11 cellular contexts compared by ENCODE assay signal in the genomic region with DNA sequence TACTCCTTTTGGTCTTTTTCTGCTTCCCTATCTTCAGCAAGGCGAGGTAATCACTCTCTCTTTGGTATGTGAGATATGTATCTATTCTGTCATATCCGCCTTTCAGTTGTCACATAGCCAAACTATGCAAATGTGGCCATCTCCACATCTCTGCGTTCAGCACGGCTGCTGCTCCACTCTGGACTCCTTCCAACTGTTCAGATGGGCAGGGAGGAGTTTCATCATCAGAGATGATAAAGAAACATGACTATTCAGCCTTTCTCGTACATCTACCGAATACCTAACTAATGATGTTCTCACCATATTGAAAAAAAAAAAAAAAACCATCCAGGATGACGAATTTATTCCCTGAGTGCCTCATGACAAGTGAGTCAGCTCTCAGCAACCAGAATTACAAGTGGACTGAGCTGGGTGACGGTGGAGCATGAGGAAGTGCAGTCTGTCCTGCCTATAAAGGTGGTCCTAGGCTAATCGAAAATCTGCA.
DNase-seq lines count a peak whose midpoint lies in the region; ATAC-seq and TF ChIP-seq lines count a peak whose summit lies in the region.
"Had no signal": no experiment of that assay in that cellular context is flagged by ENCODE, and none has a peak within 500 bp of the region (broad histone marks: within the 10 kb centered on the region; RNA-seq: fewer than 3 reads in every experiment).

No MANE protein-coding gene starts in this region.

- no peak overlapping the region for H2AFZ ChIP-seq in GM23338

- CTCF ChIA-PET in MCF 10A (lab: Yijun Ruan, JAX): no interaction called here

- peak; percentile 84 for DNase-seq in MCF 10A (ENCODE audit: unreplicated experiment)
- no peak for DNase-seq in breast epithelium (ENCODE audit: low spot score in 2 of 2)
- peak; percentile 50 to 76 for DNase-seq in SW 1271 (lab: John Stamatoyannopoulos, UW)
- DNase-seq in fibroblast of the aortic adventitia (ENCODE audit: low read depth): peak; percentile 70
- no peak for DNase-seq in upper lobe of left lung
- DNase-seq in GM23338 (ENCODE audit: low spot score): no peak
- DNase-seq: activated CD8-positive, alpha-beta memory T cell treated with anti-CD3 and anti-CD28 coated beads, Interleukin-2, amount 50 U/mL, for 4 hours; natural killer cell had no signal

- H3K4me3 ChIP-seq in breast epithelium: no peak overlapping the region
- H3K4me3 ChIP-seq in fibroblast of the aortic adventitia (ENCODE audit: low read depth, low read length): no peak overlapping the region
- no peak overlapping the region for H3K4me3 ChIP-seq in upper lobe of left lung
- no peak overlapping the region for H3K4me3 ChIP-seq in GM23338

- H3F3A ChIP-seq in GM23338 (replicated peaks; ENCODE audit: low read depth): no peaks in the 10 kb centered on the region

- peak; percentile 60 to 65 for ATAC-seq in upper lobe of left lung (ENCODE audit: low FRiP score in 2 of 2)
- no peak for ATAC-seq in GM21619 (IDR thresholded peaks at IDR 0.05; ENCODE audit: unreplicated experiment)
- no peak for ATAC-seq in GM23338
- no peak for ATAC-seq in GM21447 (IDR thresholded peaks at IDR 0.05; ENCODE audit: unreplicated experiment)
- ATAC-seq: natural killer cell had no signal

- H3K4me3 Mint-ChIP-seq in MCF 10A (ENCODE audit: unreplicated experiment) (no peak overlapping the region), GM23338 (no peak overlapping the region)
- H3K4me3 Mint-ChIP-seq: natural killer cell had no signal

- no peaks in the 10 kb centered on the region for H4K20me1 ChIP-seq in GM23338 (replicated peaks; ENCODE audit: insufficient read depth)

- H3K27me3 Mint-ChIP-seq in MCF 10A (ENCODE audit: insufficient read depth, unreplicated experiment) (no peaks in the 10 kb centered on the region), GM23338 (ENCODE audit: insufficient read depth, low read depth, poor library complexity) (peaks cover 4% of the 10 kb centered on the region)

- 51 to 53% methylated on average over 9 of the region's 9 CpGs for whole genome bisulfite sequencing in upper lobe of left lung, 2 donors

- no peaks in the 10 kb centered on the region for H3K36me3 ChIP-seq in breast epithelium
- no peaks in the 10 kb centered on the region for H3K36me3 ChIP-seq in upper lobe of left lung
- no peaks in the 10 kb centered on the region for H3K36me3 ChIP-seq in GM23338 (ENCODE audit: insufficient read depth)

- BruUV-seq in MCF 10A (replicated peaks; lab: Mats Ljungman, UMichigan): no TSS peak

- intact Hi-C loops in MCF 10A (cut with micrococcal nuclease) (no loop called here), breast epithelium (cut with DNase I; ENCODE audit: low total_unique reads) (no loop called here)

- peaks cover 21% of the 10 kb centered on the region for H3K9me3 Mint-ChIP-seq in MCF 10A (ENCODE audit: unreplicated experiment)
- peaks cover 3% of the 10 kb centered on the region; the same call in 1 of the 3 replicates for H3K9me3 Mint-ChIP-seq in GM23338

- POLR2A ChIA-PET in MCF 10A (lab: Yijun Ruan, JAX): interaction anchor here (0.8 kb wide), 1 partner anchor 9 kb away, joined by 3 read pairs; no protein-coding TSS in a partner anchor

- H3K36me3 Mint-ChIP-seq in MCF 10A (ENCODE audit: insufficient read depth, unreplicated experiment): no peaks in the 10 kb centered on the region
- H3K36me3 Mint-ChIP-seq in GM23338 (ENCODE audit: low read depth): no peaks in the 10 kb centered on the region
- H3K36me3 Mint-ChIP-seq: natural killer cell had no signal

- H3K9me3 ChIP-seq in breast epithelium: no peaks in the 10 kb centered on the region
- H3K9me3 ChIP-seq in upper lobe of left lung: no peaks in the 10 kb centered on the region

- no peak for TF ChIP-seq CTCF in MCF 10A (IDR thresholded peaks at IDR 0.05; ENCODE audit: unreplicated experiment)
- no peak for TF ChIP-seq CTCF in breast epithelium (IDR thresholded peaks at IDR 0.05)
- TF ChIP-seq CTCF in fibroblast of the aortic adventitia (IDR thresholded peaks at IDR 0.05; ENCODE audit: insufficient read depth, low read length): no peak
- no peak for TF ChIP-seq CTCF in upper lobe of left lung (IDR thresholded peaks at IDR 0.05)
- TF ChIP-seq CTCF in GM23338 (conservative IDR thresholded peaks at IDR 0.05; ENCODE audit: low read depth in 2 of 2): no peak

- H3K9me2 ChIP-seq in GM23338 (ENCODE audit: insufficient read depth): no peaks in the 10 kb centered on the region

- H3K4me1 Mint-ChIP-seq in MCF 10A (ENCODE audit: insufficient read depth, unreplicated experiment): peaks cover 6% of the 10 kb centered on the region
- H3K4me1 Mint-ChIP-seq in GM23338: peaks cover 10% of the 10 kb centered on the region; the same call in 2 of the 3 replicates
- H3K4me1 Mint-ChIP-seq: natural killer cell had no signal

- no peak overlapping the region for H3K27ac ChIP-seq in breast epithelium
- no peak overlapping the region for H3K27ac ChIP-seq in upper lobe of left lung
- H3K27ac ChIP-seq in GM23338 (ENCODE audit: low read depth): no peak overlapping the region
- H3K27ac ChIP-seq: C4-2B had no signal

- H3K27ac Mint-ChIP-seq in MCF 10A (ENCODE audit: low read depth, unreplicated experiment): peak overlapping the region; percentile 20
- no peak overlapping the region for H3K27ac Mint-ChIP-seq in GM23338
- H3K27ac Mint-ChIP-seq: natural killer cell had no signal

- H3K79me2 ChIP-seq in GM23338 (replicated peaks; ENCODE audit: insufficient read depth): no peaks in the 10 kb centered on the region

- TF ChIP-seq POLR2A in breast epithelium (IDR thresholded peaks at IDR 0.05) (no peak), upper lobe of left lung (IDR thresholded peaks at IDR 0.05) (no peak)

- TF ChIP-seq EP300 in upper lobe of left lung (IDR thresholded peaks at IDR 0.05): no peak

- H3K4me1 ChIP-seq in breast epithelium (no peaks in the 10 kb centered on the region), upper lobe of left lung (no peaks in the 10 kb centered on the region), GM23338 (ENCODE audit: insufficient read depth) (no peaks in the 10 kb centered on the region)

- no peaks in the 10 kb centered on the region for H3K27me3 ChIP-seq in breast epithelium
- no peaks in the 10 kb centered on the region for H3K27me3 ChIP-seq in upper lobe of left lung
- no peaks in the 10 kb centered on the region for H3K27me3 ChIP-seq in GM23338 (ENCODE audit: insufficient read depth)

- H3K4me2 ChIP-seq in GM23338: no peak overlapping the region

TF ChIP-seq in GM23338, 12 proteins besides CTCF, POLR2A, EP300 and RAD21 (continues in another document):
- TF ChIP-seq EZH2 (IDR thresholded peaks at IDR 0.05; ENCODE audit: low read depth, unreplicated experiment) (no peak), POLR2AphosphoS5 (IDR thresholded peaks at IDR 0.05; ENCODE audit: low read depth) (no peak), ZNF331 (CRISPR knock-in tag; IDR thresholded peaks at IDR 0.05; ENCODE audit: low read depth) (no peak), NANOG (IDR thresholded peaks at IDR 0.05; ENCODE audit: borderline replicate concordance) (no peak), STAT1 (IDR thresholded peaks at IDR 0.05; ENCODE audit: unreplicated experiment) (no peak), ZNF114 (CRISPR knock-in tag; IDR thresholded peaks at IDR 0.05) (no peak), JUNB (IDR thresholded peaks at IDR 0.05; ENCODE audit: unreplicated experiment) (no peak)
- TF ChIP-seq, protein P1, sequence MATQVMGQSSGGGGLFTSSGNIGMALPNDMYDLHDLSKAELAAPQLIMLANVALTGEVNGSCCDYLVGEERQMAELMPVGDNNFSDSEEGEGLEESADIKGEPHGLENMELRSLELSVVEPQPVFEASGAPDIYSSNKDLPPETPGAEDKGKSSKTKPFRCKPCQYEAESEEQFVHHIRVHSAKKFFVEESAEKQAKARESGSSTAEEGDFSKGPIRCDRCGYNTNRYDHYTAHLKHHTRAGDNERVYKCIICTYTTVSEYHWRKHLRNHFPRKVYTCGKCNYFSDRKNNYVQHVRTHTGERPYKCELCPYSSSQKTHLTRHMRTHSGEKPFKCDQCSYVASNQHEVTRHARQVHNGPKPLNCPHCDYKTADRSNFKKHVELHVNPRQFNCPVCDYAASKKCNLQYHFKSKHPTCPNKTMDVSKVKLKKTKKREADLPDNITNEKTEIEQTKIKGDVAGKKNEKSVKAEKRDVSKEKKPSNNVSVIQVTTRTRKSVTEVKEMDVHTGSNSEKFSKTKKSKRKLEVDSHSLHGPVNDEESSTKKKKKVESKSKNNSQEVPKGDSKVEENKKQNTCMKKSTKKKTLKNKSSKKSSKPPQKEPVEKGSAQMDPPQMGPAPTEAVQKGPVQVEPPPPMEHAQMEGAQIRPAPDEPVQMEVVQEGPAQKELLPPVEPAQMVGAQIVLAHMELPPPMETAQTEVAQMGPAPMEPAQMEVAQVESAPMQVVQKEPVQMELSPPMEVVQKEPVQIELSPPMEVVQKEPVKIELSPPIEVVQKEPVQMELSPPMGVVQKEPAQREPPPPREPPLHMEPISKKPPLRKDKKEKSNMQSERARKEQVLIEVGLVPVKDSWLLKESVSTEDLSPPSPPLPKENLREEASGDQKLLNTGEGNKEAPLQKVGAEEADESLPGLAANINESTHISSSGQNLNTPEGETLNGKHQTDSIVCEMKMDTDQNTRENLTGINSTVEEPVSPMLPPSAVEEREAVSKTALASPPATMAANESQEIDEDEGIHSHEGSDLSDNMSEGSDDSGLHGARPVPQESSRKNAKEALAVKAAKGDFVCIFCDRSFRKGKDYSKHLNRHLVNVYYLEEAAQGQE (IDR thresholded peaks at IDR 0.05; ENCODE audit: unreplicated experiment): no peak

Comparison
In these comparisons a context has a peak if more than half of its experiments do, and no peak if none do; other contexts are left out.
1. DNase-seq: peak in MCF 10A (single experiment), SW 1271 (2 of 2) and fibroblast of the aortic adventitia (single experiment); none in breast epithelium (0 of 2), upper lobe of left lung (0 of 2) and GM23338 (single experiment).
2. ATAC-seq: peak in upper lobe of left lung (2 of 2); none in GM21619 (single experiment), GM23338 (single experiment) and GM21447 (single experiment).